ENCODE assay signal across 17 cellular contexts in genomic region chr12:65162609-65163008, GRCh38.
A peak's percentile ranks its signal among the peaks of the same experiment; 100 is the strongest.
DNase-seq lines count a peak whose midpoint lies in the region; ATAC-seq lines count a peak whose summit lies in the region.
"Had no signal": no experiment of that assay in that cellular context is flagged by ENCODE, and none has a peak within 500 bp of the region (broad histone marks: within the 10 kb centered on the region; RNA-seq: fewer than 3 reads in every experiment).

No MANE protein-coding gene starts in this region.

- DNase-seq in SHP77 (lab: John Stamatoyannopoulos, UW): no peak
- no peak for DNase-seq in stimulated activated CD8-positive, alpha-beta memory T cell treated with anti-CD3 and anti-CD28 coated beads, Interleukin-4, amount 100 ng/mL, for 48 hours
- no peak for DNase-seq in NCI-H1417 treated with DMSO at 0.1 percent for 48 hours (lab: John Stamatoyannopoulos, UW)
- DNase-seq in dedifferentiated amniotic fluid mesenchymal stem cell (ENCODE audit: extremely low spot score): no peak
- DNase-seq: activated CD4-positive, CD25-positive, alpha-beta regulatory T cell treated with anti-CD3 and anti-CD28 coated beads, Interleukin-2, amount 50 U/mL, for 72 hours; activated T-cell treated with anti-CD3 and anti-CD28 coated beads, Interleukin-2, amount 50 U/mL, for 1 hour; caudate nucleus; foreskin melanocyte; mammary epithelial cell; NCI-H2107; T-helper 2 cell; thyroid gland had no signal

- ATAC-seq in GM18508 (IDR thresholded peaks at IDR 0.05; ENCODE audit: insufficient read depth, unreplicated experiment): peak; percentile 52
- peak; percentile 66 for ATAC-seq in GM19351 (IDR thresholded peaks at IDR 0.05; ENCODE audit: unreplicated experiment)
- ATAC-seq in HG02623 (IDR thresholded peaks at IDR 0.05; ENCODE audit: unreplicated experiment): peak; percentile 50
- peak; percentile 62 for ATAC-seq in HG03378 (IDR thresholded peaks at IDR 0.05; ENCODE audit: unreplicated experiment)
- ATAC-seq: HepG2 had no signal
